In genomic region chr5:170380361-170380951, GRCh38 we compare ENCODE assay signal across 1 cellular context.
TF ChIP-seq lines count a peak whose summit lies in the region.

No MANE protein-coding gene starts in this region.

TF ChIP-seq in GM23338, 12 proteins besides CTCF, POLR2A, EP300 and RAD21 (continued from another document):
- TF ChIP-seq REST (IDR thresholded peaks at IDR 0.05; ENCODE audit: unreplicated experiment) (no peak), STAT1 (IDR thresholded peaks at IDR 0.05; ENCODE audit: unreplicated experiment) (no peak), JUNB (IDR thresholded peaks at IDR 0.05; ENCODE audit: unreplicated experiment) (no peak), ZNF114 (CRISPR knock-in tag; IDR thresholded peaks at IDR 0.05) (no peak), EZH2 (IDR thresholded peaks at IDR 0.05; ENCODE audit: low read depth, unreplicated experiment) (no peak), CREB1 (CRISPR knock-in tag; IDR thresholded peaks at IDR 0.05; ENCODE audit: low read depth) (no peak)
